19 cellular contexts compared by ENCODE assay signal in genomic region chr15:100923902-100924301, GRCh38. TPM values are rescaled to one million over a fixed set of nuclear protein-coding genes. Genes with fewer than 3 reads are reported as not detected.
"Had no signal": no experiment of that assay in that cellular context is flagged by ENCODE, and none has a peak within 500 bp of the region (broad histone marks: within the 10 kb centered on the region; RNA-seq: fewer than 3 reads in every experiment).

No MANE protein-coding gene starts in this region.

- H3K4me3 ChIP-seq: ascending aorta, neural progenitor cell, pancreas, right lobe of liver, suprapubic skin, transverse colon had no signal

- H3K4me1 ChIP-seq: ascending aorta, right lobe of liver had no signal

- H3K36me3 ChIP-seq: neural progenitor cell, pancreas, right lobe of liver, transverse colon had no signal

- FAIRE-seq: pancreas, small intestine had no signal

- H2AFZ ChIP-seq: neural progenitor cell had no signal

- ATAC-seq: activated CD4-positive, CD25-positive, alpha-beta regulatory T cell treated with anti-CD3 and anti-CD28 coated beads, Interleukin-2, amount 50 U/mL, for 24 hours; activated T-cell treated with anti-CD3 and anti-CD28 coated beads, Interleukin-2, amount 50 U/mL, for 72 hours; naive thymus-derived CD4-positive, alpha-beta T cell; pancreas; right lobe of liver; stimulated activated naive CD8-positive, alpha-beta T cell treated with anti-CD3 and anti-CD28 coated beads, Interleukin-15, amount 100 ng/mL, for 72 hours had no signal

- H3K27me3 ChIP-seq: ascending aorta, pancreas, right lobe of liver, suprapubic skin, transverse colon had no signal

- DNase-seq: activated CD4-positive, alpha-beta T cell treated with anti-CD3 and anti-CD28 coated beads, Interleukin-2, amount 50 U/mL, for 1 hour; activated effector memory CD4-positive, alpha-beta T cell treated with anti-CD3 and anti-CD28 coated beads, Interleukin-2, amount 50 U/mL, for 16 hours; activated T-cell treated with anti-CD3 and anti-CD28 coated beads, Interleukin-2, amount 50 U/mL, for 72 hours; dermis blood vessel endothelial cell; foreskin fibroblast; mesenchymal stem cell; naive thymus-derived CD4-positive, alpha-beta T cell; right lobe of liver; small intestine; stimulated activated CD4-positive, alpha-beta T cell treated with anti-CD3 and anti-CD28 coated beads, Interleukin-15, amount 100 ng/mL, for 24 hours; stimulated activated CD4-positive, alpha-beta T cell treated with anti-CD3 and anti-CD28 coated beads, Interleukin-2, amount 100 ng/mL, for 48 hours; stimulated activated naive CD8-positive, alpha-beta T cell treated with anti-CD3 and anti-CD28 coated beads, Interleukin-15, amount 100 ng/mL, for 72 hours; T-helper 9 cell; transverse colon had no signal

- H3K9me3 ChIP-seq: ascending aorta, pancreas, right lobe of liver, suprapubic skin, transverse colon had no signal

- H3K27ac ChIP-seq: ascending aorta, neural progenitor cell, pancreas, right lobe of liver, suprapubic skin had no signal

- H3K4me2 ChIP-seq: neural progenitor cell had no signal

RNA-seq across cellular contexts. Expression of gene ALDH1A3, which starts 44.3 kb away (rescaled TPM):
- total RNA-seq: naive thymus-derived CD4-positive, alpha-beta T cell had no signal
